ENCODE assay signal across 15 cellular contexts in genomic region chr3:64352596-64352989, GRCh38.
A peak's percentile ranks its signal among the peaks of the same experiment; 100 is the strongest.
DNase-seq lines count a peak whose midpoint lies in the region; ATAC-seq and TF ChIP-seq lines count a peak whose summit lies in the region.
"Had no signal": no experiment of that assay in that cellular context is flagged by ENCODE, and none has a peak within 500 bp of the region (broad histone marks: within the 10 kb centered on the region; RNA-seq: fewer than 3 reads in every experiment).

No MANE protein-coding gene starts in this region.

- H3K27me3 Mint-ChIP-seq in brain (no peaks in the 10 kb centered on the region), immature natural killer cell (ENCODE audit: low read depth in 3 of 3) (no peaks in the 10 kb centered on the region)
- H3K27me3 Mint-ChIP-seq: activated B cell treated with CpG ODN at 0.5 μM for 24 hours had no signal

- peak; percentile 40 for DNase-seq in MV-4-11 (lab: John Stamatoyannopoulos, UW)
- no peak for DNase-seq in left lung
- DNase-seq in suprapubic skin (ENCODE audit: low spot score in 2 of 2), result no peak
- no peak for DNase-seq in immature natural killer cell
- no peak for DNase-seq in COLO668 (lab: John Stamatoyannopoulos, UW; ENCODE audit: unreplicated experiment)
- no peak for DNase-seq in hepatic stellate cell (ENCODE audit: low spot score)
- DNase-seq: activated B cell treated with CpG ODN at 0.5 μM for 24 hours; adrenal gland; CD4-positive, alpha-beta T cell; left ventricle myocardium inferior; NCI-H774; pancreas; stimulated activated CD4-positive, alpha-beta T cell treated with anti-CD3 and anti-CD28 coated beads, Interleukin-4, amount 100 ng/mL, for 1 hour; stimulated activated naive CD4-positive, alpha-beta T cell treated with Interleukin-2 at 50 U/mL for 16 hours had no signal

- H3K4me3 Mint-ChIP-seq in brain (peak overlapping the region in 1 of 5 experiments; percentile 9), immature natural killer cell (no peak overlapping the region)
- H3K4me3 Mint-ChIP-seq: activated B cell treated with CpG ODN at 0.5 μM for 24 hours; CD4-positive, alpha-beta T cell had no signal

- H3K9me3 ChIP-seq in left lung (no peaks in the 10 kb centered on the region), suprapubic skin (no peaks in the 10 kb centered on the region)
- H3K9me3 ChIP-seq: adrenal gland, left ventricle myocardium inferior, pancreas had no signal

- peak; percentile 12 for ATAC-seq in left lung

- TF ChIP-seq CTCF in brain (conservative IDR thresholded peaks at IDR 0.05) (no peak), left lung (IDR thresholded peaks at IDR 0.05) (no peak), suprapubic skin (IDR thresholded peaks at IDR 0.05) (no peak)

- H3K4me1 Mint-ChIP-seq in brain (peaks cover 68% of the 10 kb centered on the region), immature natural killer cell (no peaks in the 10 kb centered on the region)
- H3K4me1 Mint-ChIP-seq: activated B cell treated with CpG ODN at 0.5 μM for 24 hours had no signal

- WGBS in suprapubic skin, result 64% methylated on average over 2 of the region's 2 CpGs

- H3K9me3 Mint-ChIP-seq in brain, result no peaks in the 10 kb centered on the region
- peaks cover 0 to 7% (median 0%) of the 10 kb centered on the region in 6 donors for H3K9me3 Mint-ChIP-seq in immature natural killer cell
- H3K9me3 Mint-ChIP-seq: activated B cell treated with CpG ODN at 0.5 μM for 24 hours; CD4-positive, alpha-beta T cell had no signal

- H3K27me3 ChIP-seq in left lung, result no peaks in the 10 kb centered on the region
- no peaks in the 10 kb centered on the region for H3K27me3 ChIP-seq in suprapubic skin
- H3K27me3 ChIP-seq: adrenal gland, pancreas had no signal

- no peak for TF ChIP-seq EP300 in suprapubic skin (IDR thresholded peaks at IDR 0.05)

- H3K4me3 ChIP-seq in left lung (no peak overlapping the region), suprapubic skin (no peak overlapping the region)
- H3K4me3 ChIP-seq: adrenal gland, left ventricle myocardium inferior, pancreas had no signal

- peaks cover 13 to 51% of the 10 kb centered on the region in 2 donors for H3K4me1 ChIP-seq in left lung
- peaks cover 31% of the 10 kb centered on the region for H3K4me1 ChIP-seq in suprapubic skin

- no peaks in the 10 kb centered on the region for H3K36me3 ChIP-seq in left lung
- H3K36me3 ChIP-seq in suprapubic skin, result no peaks in the 10 kb centered on the region
- H3K36me3 ChIP-seq: adrenal gland, left ventricle myocardium inferior, pancreas had no signal

- H3K36me3 Mint-ChIP-seq in brain, result no peaks in the 10 kb centered on the region
- H3K36me3 Mint-ChIP-seq in immature natural killer cell, result no peaks in the 10 kb centered on the region

- H3K27ac Mint-ChIP-seq in brain (peak overlapping the region; percentile 44 to 84 (median 76)), immature natural killer cell (no peak overlapping the region)
- H3K27ac Mint-ChIP-seq: activated B cell treated with CpG ODN at 0.5 μM for 24 hours; CD4-positive, alpha-beta T cell had no signal

- no peak for TF ChIP-seq POLR2A in suprapubic skin (IDR thresholded peaks at IDR 0.05)

- intact Hi-C loops in left lung (cut with DNase I), result no loop called here

- H3K27ac ChIP-seq in left lung, result peak overlapping the region; percentile 66 to 67
- H3K27ac ChIP-seq in suprapubic skin, result peak overlapping the region; percentile 79
- H3K27ac ChIP-seq: left ventricle myocardium inferior, pancreas had no signal

Comparison
In these comparisons a context has a peak if more than half of its experiments do, and no peak if none do; other contexts are left out.
1. H3K27ac Mint-ChIP-seq: peak in brain (5 of 5); none in immature natural killer cell (0 of 6).